27 cellular contexts compared by ENCODE assay signal in genomic region chr9:110758201-110758600, GRCh38.
"Had no signal": no experiment of that assay in that cellular context is flagged by ENCODE, and none has a peak within 500 bp of the region (broad histone marks: within the 10 kb centered on the region; RNA-seq: fewer than 3 reads in every experiment).

No MANE protein-coding gene starts in this region.

- ATAC-seq: esophagus mucosa; gastroesophageal sphincter; heart left ventricle; left cardiac atrium; left lung; naive thymus-derived CD8-positive, alpha-beta T cell; sciatic nerve; stimulated activated naive CD8-positive, alpha-beta T cell treated with anti-CD3 and anti-CD28 coated beads, Interleukin-15, amount 100 ng/mL, for 72 hours had no signal

- H2AFZ ChIP-seq: hepatocyte had no signal

- H3K4me2 ChIP-seq: hepatocyte, smooth muscle cell had no signal

- H3K9me3 ChIP-seq: gastroesophageal sphincter, left lung, prostate gland, suprapubic skin, vagina had no signal

- DNase-seq: dorsolateral prefrontal cortex; effector CD4-positive, alpha-beta T cell; heart left ventricle; left cardiac atrium; left lung; mesendoderm; midbrain; naive thymus-derived CD8-positive, alpha-beta T cell; nephron progenitor cell; nucleus accumbens; stimulated activated CD4-positive, alpha-beta T cell treated with anti-CD3 and anti-CD28 coated beads, Interleukin-12 subunit alpha, Interleukin-12 subunit beta, amount 100 ng/mL, for 4 hours; stimulated activated CD4-positive, alpha-beta T cell treated with anti-CD3 and anti-CD28 coated beads, Interleukin-1b, Interleukin-23, amount 100 ng/mL, for 48 hours; stimulated activated CD4-positive, alpha-beta T cell treated with anti-CD3 and anti-CD28 coated beads, Interleukin-4, amount 100 ng/mL, for 1 hour; stimulated activated CD8-positive, alpha-beta memory T cell treated with anti-CD3 and anti-CD28 coated beads, Interleukin-4, amount 100 ng/mL, for 48 hours; stimulated activated naive CD4-positive, alpha-beta T cell; stimulated activated naive CD8-positive, alpha-beta T cell treated with anti-CD3 and anti-CD28 coated beads, Interleukin-15, amount 100 ng/mL, for 72 hours; trophoblast cell had no signal

- H3K79me2 ChIP-seq: hepatocyte had no signal

- H3K4me1 ChIP-seq: gastroesophageal sphincter, left lung, prostate gland, right atrium auricular region had no signal

- H3K27me3 ChIP-seq: dorsolateral prefrontal cortex, gastroesophageal sphincter, heart left ventricle, hepatocyte, left lung, right atrium auricular region, suprapubic skin, vagina had no signal

- H3K27ac ChIP-seq: dorsolateral prefrontal cortex, epithelial cell of prostate, gastroesophageal sphincter, heart left ventricle, hepatocyte, left lung, prostate gland, right atrium auricular region, suprapubic skin, vagina had no signal

- H3K36me3 ChIP-seq: gastroesophageal sphincter, heart left ventricle, left lung, prostate gland, right atrium auricular region, suprapubic skin, vagina had no signal

- H3K4me3 ChIP-seq: dorsolateral prefrontal cortex, gastroesophageal sphincter, heart left ventricle, hepatocyte, left lung, prostate gland, right atrium auricular region, smooth muscle cell, suprapubic skin, vagina had no signal
